ENCODE assay signal across 9 cellular contexts in the genomic region with DNA sequence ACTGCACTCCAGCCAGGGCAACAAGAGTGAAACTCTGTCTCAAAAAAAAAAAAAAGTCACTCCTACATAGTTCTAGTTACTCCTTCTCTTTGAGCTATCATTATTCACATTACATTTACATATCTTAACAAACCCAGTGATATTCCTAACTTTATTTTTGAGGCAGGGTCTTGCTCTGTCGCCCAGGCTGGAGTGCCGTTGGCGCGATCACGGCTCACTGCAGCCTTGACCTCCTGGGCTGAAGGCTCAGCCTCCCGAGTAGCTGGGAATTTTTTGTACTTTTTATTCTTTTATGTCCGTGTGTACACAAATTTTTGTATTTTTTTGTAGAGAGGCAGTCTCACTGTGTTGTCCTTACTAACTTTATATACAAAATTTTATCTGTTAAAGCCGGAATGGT. TPM values are rescaled to one million over a fixed set of nuclear protein-coding genes. Genes with fewer than 3 reads are reported as not detected.
A peak's percentile ranks its signal among the peaks of the same experiment; 100 is the strongest.
DNase-seq lines count a peak whose midpoint lies in the region; ATAC-seq and TF ChIP-seq lines count a peak whose summit lies in the region.
"Had no signal": no experiment of that assay in that cellular context is flagged by ENCODE, and none has a peak within 500 bp of the region (broad histone marks: within the 10 kb centered on the region; RNA-seq: fewer than 3 reads in every experiment).

No MANE protein-coding gene starts in this region.

- H3K36me3 Mint-ChIP-seq in stimulated activated naive CD8-positive, alpha-beta T cell treated with anti-CD3 and anti-CD28 coated beads, Interleukin-15, Interleukin-2, amounts not matched to agents 100 ng/mL and 50 ng/mL, for 24 hours (ENCODE audit: low read depth), result peaks cover 49% of the 10 kb centered on the region
- no peaks in the 10 kb centered on the region for H3K36me3 Mint-ChIP-seq in activated naive CD8-positive, alpha-beta T cell

- H3K9me3 Mint-ChIP-seq in stimulated activated naive CD8-positive, alpha-beta T cell treated with anti-CD3 and anti-CD28 coated beads, Interleukin-15, Interleukin-2, amounts not matched to agents 100 ng/mL and 50 ng/mL, for 24 hours, result no peaks in the 10 kb centered on the region
- H3K9me3 Mint-ChIP-seq in activated naive CD8-positive, alpha-beta T cell (ENCODE audit: low read depth), result no peaks in the 10 kb centered on the region

- H3K27ac ChIP-seq in lower lobe of right lung, result peak overlapping the region; percentile 92

- peak overlapping the region; percentile 98 for H3K4me3 ChIP-seq in lower lobe of right lung

- DNase-seq in stimulated activated naive CD8-positive, alpha-beta T cell treated with anti-CD3 and anti-CD28 coated beads, Interleukin-15, Interleukin-2, amounts not matched to agents 100 U/mL and 50 U/mL, for 24 hours, result no peak
- DNase-seq in lower lobe of right lung (no peak), GM19238 (ENCODE audit: insufficient read length, low spot score) (no peak), GM19240 (ENCODE audit: insufficient read length, low spot score) (no peak), NCI-H1417 (lab: John Stamatoyannopoulos, UW) (no peak)

- intact Hi-C loops in lower lobe of right lung (cut with DNase I), result no loop called here

- no peak for TF ChIP-seq CTCF in lower lobe of right lung (IDR thresholded peaks at IDR 0.05)

- H3K27me3 Mint-ChIP-seq in stimulated activated naive CD8-positive, alpha-beta T cell treated with anti-CD3 and anti-CD28 coated beads, Interleukin-15, Interleukin-2, amounts not matched to agents 100 ng/mL and 50 ng/mL, for 24 hours, result no peaks in the 10 kb centered on the region
- H3K27me3 Mint-ChIP-seq in activated naive CD8-positive, alpha-beta T cell, result no peaks in the 10 kb centered on the region

- H3K27ac Mint-ChIP-seq in stimulated activated naive CD8-positive, alpha-beta T cell treated with anti-CD3 and anti-CD28 coated beads, Interleukin-15, Interleukin-2, amounts not matched to agents 100 ng/mL and 50 ng/mL, for 24 hours, result peak overlapping the region; percentile 100
- no peak overlapping the region for H3K27ac Mint-ChIP-seq in activated naive CD8-positive, alpha-beta T cell

- peak overlapping the region; percentile 94 for H3K4me3 Mint-ChIP-seq in stimulated activated naive CD8-positive, alpha-beta T cell treated with anti-CD3 and anti-CD28 coated beads, Interleukin-15, Interleukin-2, amounts not matched to agents 100 ng/mL and 50 ng/mL, for 24 hours
- H3K4me3 Mint-ChIP-seq in activated naive CD8-positive, alpha-beta T cell, result peak overlapping the region; percentile 95

- peaks cover 36% of the 10 kb centered on the region for H3K4me1 Mint-ChIP-seq in stimulated activated naive CD8-positive, alpha-beta T cell treated with anti-CD3 and anti-CD28 coated beads, Interleukin-15, Interleukin-2, amounts not matched to agents 100 ng/mL and 50 ng/mL, for 24 hours (ENCODE audit: low read depth)
- peaks cover 21% of the 10 kb centered on the region for H3K4me1 Mint-ChIP-seq in activated naive CD8-positive, alpha-beta T cell (ENCODE audit: low read depth)

- H3K27me3 ChIP-seq in lower lobe of right lung (ENCODE audit: low read depth), result no peaks in the 10 kb centered on the region

- ATAC-seq in stimulated activated naive CD8-positive, alpha-beta T cell treated with anti-CD3 and anti-CD28 coated beads, Interleukin-15, Interleukin-2, amounts not matched to agents 100 U/mL and 50 U/mL, for 24 hours, result no peak
- ATAC-seq in lower lobe of right lung (no peak), HG03521 (IDR thresholded peaks at IDR 0.05; ENCODE audit: unreplicated experiment) (no peak)

- H3K9me3 ChIP-seq in lower lobe of right lung, result no peaks in the 10 kb centered on the region

- H3K36me3 ChIP-seq in lower lobe of right lung, result peaks cover 66% of the 10 kb centered on the region

- peaks cover 20% of the 10 kb centered on the region for H3K4me1 ChIP-seq in lower lobe of right lung

RNA-seq across cellular contexts. Expression of a gene that starts 0.6 kb away (rescaled TPM):
- 854 TPM for total RNA-seq in lower lobe of right lung

RNA-seq across cellular contexts. Expression of a gene that starts 12.3 kb away (rescaled TPM):
- total RNA-seq in lower lobe of right lung, result 0.12 TPM
- total RNA-seq: kidney epithelial cell had no signal

RNA-seq across cellular contexts. Expression of a gene that starts 30.2 kb away (rescaled TPM):
- 89.4 TPM for total RNA-seq in lower lobe of right lung

RNA-seq across cellular contexts. Expression of a gene that starts 36.3 kb away (rescaled TPM):
- 7.8 TPM for total RNA-seq in lower lobe of right lung

RNA-seq across cellular contexts. Expression of a gene that starts 41.4 kb away (rescaled TPM):
- 28.5 TPM for total RNA-seq in lower lobe of right lung
